8 cellular contexts compared by ENCODE assay signal in the genomic region with DNA sequence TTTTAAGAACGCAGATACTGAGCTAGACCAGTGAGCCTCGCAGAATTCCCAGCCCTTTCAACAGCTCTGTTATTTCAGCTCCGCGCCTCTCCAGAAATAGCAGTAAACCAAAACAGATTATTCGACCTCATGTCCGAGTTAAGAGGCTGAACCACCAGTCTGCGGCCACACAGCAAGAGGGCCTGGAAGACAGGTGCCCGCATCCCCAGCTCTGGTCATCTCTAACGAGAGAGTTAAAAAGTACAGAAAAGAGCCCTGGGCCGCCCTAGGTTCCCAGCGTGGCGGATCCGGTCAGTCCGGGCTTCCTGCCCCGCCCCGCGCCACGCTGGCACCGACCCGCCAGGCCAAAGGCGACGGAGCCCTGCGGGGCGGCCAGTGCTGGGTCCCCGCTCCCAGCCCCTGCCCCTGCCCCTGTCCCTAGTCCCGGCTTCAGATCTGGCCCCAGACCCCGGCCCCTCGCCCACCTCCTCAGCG. TPM values are rescaled to one million over a fixed set of nuclear protein-coding genes. Genes with fewer than 3 reads are reported as not detected.
DNase-seq lines count a peak whose midpoint lies in the region; ATAC-seq and TF ChIP-seq lines count a peak whose summit lies in the region.

No MANE protein-coding gene starts in this region.

- peak overlapping the region; percentile 100 for H3K9ac ChIP-seq in endocrine pancreas (ENCODE audit: control insufficient read depth, insufficient read depth, low read length)

- H3K36me3 Mint-ChIP-seq in memory B cell: peaks cover 10% of the 10 kb centered on the region

- DNase-seq in BE2C (peak; percentile 61), T1000 (lab: John Stamatoyannopoulos, UW) (peak; percentile 43), memory B cell (ENCODE audit: low spot score in 2 of 2) (peak in 1 of 2 donors; percentile 4), stromal cell of bone marrow (ENCODE audit: low read depth) (peak; percentile 34), NCI-H187 treated with DMSO at 0.1 percent for 48 hours (lab: John Stamatoyannopoulos, UW) (no peak)

- no peak for TF ChIP-seq CTCF in BE2C (IDR thresholded peaks at IDR 0.05; ENCODE audit: low read depth, low read length)

- H3K9me3 Mint-ChIP-seq in memory B cell: no peaks in the 10 kb centered on the region

- H3K36me3 ChIP-seq in BE2C (peaks cover 41% of the 10 kb centered on the region), endocrine pancreas (ENCODE audit: control insufficient read depth, insufficient read depth, low read length) (peaks cover 15% of the 10 kb centered on the region)

- ATAC-seq in GM19035 (IDR thresholded peaks at IDR 0.05; ENCODE audit: unreplicated experiment): peak; percentile 24
- peak; percentile 4 for ATAC-seq in HG03378 (IDR thresholded peaks at IDR 0.05; ENCODE audit: unreplicated experiment)
- peak; percentile 25 for ATAC-seq in memory B cell (ENCODE audit: low read depth)

- no peaks in the 10 kb centered on the region for H3K9me3 ChIP-seq in BE2C
- no peaks in the 10 kb centered on the region for H3K9me3 ChIP-seq in endocrine pancreas (ENCODE audit: control insufficient read depth, low read length)

- H3K27ac Mint-ChIP-seq in memory B cell: peak overlapping the region; percentile 92

- H3K27me3 ChIP-seq in BE2C (no peaks in the 10 kb centered on the region), endocrine pancreas (ENCODE audit: control insufficient read depth, insufficient read depth, low read length) (no peaks in the 10 kb centered on the region)

- no peaks in the 10 kb centered on the region for H3K27me3 Mint-ChIP-seq in memory B cell

- peaks cover 34% of the 10 kb centered on the region for H3K4me1 Mint-ChIP-seq in memory B cell

- H3K4me1 ChIP-seq in BE2C (no peaks in the 10 kb centered on the region), endocrine pancreas (ENCODE audit: control insufficient read depth, insufficient read depth, low read length) (peaks cover 22% of the 10 kb centered on the region)

- H3K4me3 ChIP-seq in BE2C (ENCODE audit: low read depth, low read length) (peak overlapping the region; percentile 100), endocrine pancreas (ENCODE audit: control insufficient read depth, insufficient read depth, low read length) (peak overlapping the region; percentile 100)

- peak overlapping the region; percentile 95 for H3K4me3 Mint-ChIP-seq in memory B cell

RNA-seq across cellular contexts. Expression of a gene that starts 0.5 kb away (rescaled TPM):
- 136 TPM for polyA plus RNA-seq in BE2C (2012; ENCODE audit: insufficient read depth, insufficient read length, low read depth)

RNA-seq across cellular contexts. Expression of a gene that starts 27.4 kb away (rescaled TPM):
- polyA plus RNA-seq in BE2C (2012; ENCODE audit: insufficient read depth, insufficient read length, low read depth): 8.4 TPM

RNA-seq across cellular contexts. Expression of a gene that starts 58.0 kb away (rescaled TPM):
- polyA plus RNA-seq in BE2C (2012; ENCODE audit: insufficient read depth, insufficient read length, low read depth): 19.5 TPM

RNA-seq across cellular contexts. Expression of a gene that starts 58.3 kb away (rescaled TPM):
- 4.4 TPM for polyA plus RNA-seq in BE2C (2012; ENCODE audit: insufficient read depth, insufficient read length, low read depth)
